ENCODE assay signal across 18 cellular contexts in genomic region chr1:241736387-241736786, GRCh38.
A peak's percentile ranks its signal among the peaks of the same experiment; 100 is the strongest.
DNase-seq lines count a peak whose midpoint lies in the region; ATAC-seq and TF ChIP-seq lines count a peak whose summit lies in the region.
"Had no signal": no experiment of that assay in that cellular context is flagged by ENCODE, and none has a peak within 500 bp of the region (broad histone marks: within the 10 kb centered on the region; RNA-seq: fewer than 3 reads in every experiment).

No MANE protein-coding gene starts in this region.

- H3K9me3 ChIP-seq in neural progenitor cell (ENCODE audit: low read depth) = no peaks in the 10 kb centered on the region
- H3K9me3 ChIP-seq: BLaER1 treated with 17β-estradiol and CSF1 and Interleukin-3, amounts not matched to agents 10 nM and 100 nM had no signal

- H3K36me3 ChIP-seq in neural progenitor cell = no peaks in the 10 kb centered on the region
- H3K36me3 ChIP-seq: BLaER1 treated with 17β-estradiol and CSF1 and Interleukin-3, amounts not matched to agents 10 nM and 100 nM had no signal

- H3K4me1 Mint-ChIP-seq in activated naive CD8-positive, alpha-beta T cell (ENCODE audit: low read depth) = peaks cover 14% of the 10 kb centered on the region
- H3K4me1 Mint-ChIP-seq in activated naive CD8-positive, alpha-beta T cell treated with anti-CD3 and anti-CD28 coated beads for 36 hours = peaks cover 9% of the 10 kb centered on the region
- no peaks in the 10 kb centered on the region for H3K4me1 Mint-ChIP-seq in activated naive CD8-positive, alpha-beta T cell treated with anti-CD3 and anti-CD28 coated beads, Interleukin-2, amount 10 ng/mL, durations not matched to agents 7 days and 5 days
- H3K4me1 Mint-ChIP-seq in neural progenitor cell = no peaks in the 10 kb centered on the region

- no peaks in the 10 kb centered on the region for H3K36me3 Mint-ChIP-seq in activated naive CD8-positive, alpha-beta T cell
- H3K36me3 Mint-ChIP-seq in activated naive CD8-positive, alpha-beta T cell treated with anti-CD3 and anti-CD28 coated beads for 36 hours = no peaks in the 10 kb centered on the region
- no peaks in the 10 kb centered on the region for H3K36me3 Mint-ChIP-seq in activated naive CD8-positive, alpha-beta T cell treated with anti-CD3 and anti-CD28 coated beads, Interleukin-2, amount 10 ng/mL, durations not matched to agents 7 days and 5 days
- no peaks in the 10 kb centered on the region for H3K36me3 Mint-ChIP-seq in neural progenitor cell
- H3K36me3 Mint-ChIP-seq: CD4-positive, alpha-beta memory T cell had no signal

- no peaks in the 10 kb centered on the region for H3K79me2 ChIP-seq in neural progenitor cell (ENCODE audit: low read depth)

- TF ChIP-seq CTCF in NB4 (IDR thresholded peaks at IDR 0.05; ENCODE audit: low read depth, low read length) (no peak), neural progenitor cell (IDR thresholded peaks at IDR 0.05) (peak; percentile 14)

- H3K4me3 ChIP-seq in NB4 (ENCODE audit: low read depth, low read length) (no peak overlapping the region), neural progenitor cell (no peak overlapping the region)
- H3K4me3 ChIP-seq: BLaER1 treated with 17β-estradiol and CSF1 and Interleukin-3, amounts not matched to agents 10 nM and 100 nM had no signal

- no peak overlapping the region for H2AFZ ChIP-seq in neural progenitor cell (replicated peaks)

- H3K9ac ChIP-seq in neural progenitor cell = no peak overlapping the region
- H3K9ac ChIP-seq: BLaER1 treated with 17β-estradiol and CSF1 and Interleukin-3, amounts not matched to agents 10 nM and 100 nM; KMS-11 had no signal

- H4K20me1 ChIP-seq in neural progenitor cell (ENCODE audit: low read depth) = no peaks in the 10 kb centered on the region
- H4K20me1 ChIP-seq: BLaER1 treated with 17β-estradiol and CSF1 and Interleukin-3, amounts not matched to agents 10 nM and 100 nM had no signal

- no peaks in the 10 kb centered on the region for H3K27me3 ChIP-seq in neural progenitor cell
- H3K27me3 ChIP-seq: BLaER1 treated with 17β-estradiol and CSF1 and Interleukin-3, amounts not matched to agents 10 nM and 100 nM had no signal

- no peak for TF ChIP-seq POLR2A in NB4 (IDR thresholded peaks at IDR 0.05; ENCODE audit: extremely low read depth, insufficient read length)

- no peaks in the 10 kb centered on the region for H3K4me1 ChIP-seq in neural progenitor cell
- H3K4me1 ChIP-seq: BLaER1 treated with 17β-estradiol and CSF1 and Interleukin-3, amounts not matched to agents 10 nM and 100 nM had no signal

- H3K27ac Mint-ChIP-seq in activated naive CD8-positive, alpha-beta T cell = peak overlapping the region; percentile 36
- H3K27ac Mint-ChIP-seq in activated naive CD8-positive, alpha-beta T cell treated with anti-CD3 and anti-CD28 coated beads for 36 hours = no peak overlapping the region
- H3K27ac Mint-ChIP-seq in activated naive CD8-positive, alpha-beta T cell treated with anti-CD3 and anti-CD28 coated beads, Interleukin-2, amount 10 ng/mL, durations not matched to agents 7 days and 5 days = peak overlapping the region; percentile 6
- H3K27ac Mint-ChIP-seq in neural progenitor cell = no peak overlapping the region
- H3K27ac Mint-ChIP-seq: CD4-positive, alpha-beta memory T cell had no signal

- no peaks in the 10 kb centered on the region for H3F3A ChIP-seq in neural progenitor cell (ENCODE audit: low read depth)

- no peak overlapping the region for H3K4me3 Mint-ChIP-seq in activated naive CD8-positive, alpha-beta T cell
- H3K4me3 Mint-ChIP-seq in activated naive CD8-positive, alpha-beta T cell treated with anti-CD3 and anti-CD28 coated beads for 36 hours = no peak overlapping the region
- H3K4me3 Mint-ChIP-seq in activated naive CD8-positive, alpha-beta T cell treated with anti-CD3 and anti-CD28 coated beads, Interleukin-2, amount 10 ng/mL, durations not matched to agents 7 days and 5 days = no peak overlapping the region
- no peak overlapping the region for H3K4me3 Mint-ChIP-seq in neural progenitor cell
- H3K4me3 Mint-ChIP-seq: CD4-positive, alpha-beta memory T cell had no signal

- ATAC-seq in activated naive CD8-positive, alpha-beta T cell treated with anti-CD3 and anti-CD28 coated beads, Interleukin-2, amount 10 ng/mL, durations not matched to agents 7 days and 5 days (ENCODE audit: low read depth) = no peak
- ATAC-seq in HG03571 (IDR thresholded peaks at IDR 0.05; ENCODE audit: unreplicated experiment) = no peak
- ATAC-seq: PC-3 had no signal

- no peak for DNase-seq in activated naive CD8-positive, alpha-beta T cell treated with anti-CD3 and anti-CD28 coated beads for 36 hours
- DNase-seq in NB4 (ENCODE audit: low read depth) = peak; percentile 3
- no peak for DNase-seq in activated naive CD8-positive, alpha-beta T cell treated with anti-CD3 and anti-CD28 coated beads, Interleukin-2, amount 10 ng/mL, durations not matched to agents 7 days and 5 days
- peak; percentile 15 for DNase-seq in neural progenitor cell (ENCODE audit: low spot score)
- DNase-seq in kidney glomerular epithelial cell (lab: John Stamatoyannopoulos, UW) = no peak
- DNase-seq in GM03348 (ENCODE audit: low spot score) = no peak
- DNase-seq: 8988T; CD4-positive, alpha-beta memory T cell; HCEC 1CT; NCI-H187; NCI-H446; NCI-H526; PC-3; Right ventricle myocardium superior had no signal

- no peak overlapping the region for H3K27ac ChIP-seq in neural progenitor cell
- H3K27ac ChIP-seq: BLaER1 treated with 17β-estradiol and CSF1 and Interleukin-3, amounts not matched to agents 10 nM and 100 nM; KMS-11 had no signal

- no peaks in the 10 kb centered on the region for H3K9me3 Mint-ChIP-seq in activated naive CD8-positive, alpha-beta T cell (ENCODE audit: low read depth)
- no peaks in the 10 kb centered on the region for H3K9me3 Mint-ChIP-seq in activated naive CD8-positive, alpha-beta T cell treated with anti-CD3 and anti-CD28 coated beads for 36 hours
- H3K9me3 Mint-ChIP-seq in activated naive CD8-positive, alpha-beta T cell treated with anti-CD3 and anti-CD28 coated beads, Interleukin-2, amount 10 ng/mL, durations not matched to agents 7 days and 5 days = no peaks in the 10 kb centered on the region
- no peaks in the 10 kb centered on the region for H3K9me3 Mint-ChIP-seq in neural progenitor cell

- POLR2A ChIA-PET in activated naive CD8-positive, alpha-beta T cell treated with anti-CD3 and anti-CD28 coated beads, Interleukin-2, amount 10 ng/mL, durations not matched to agents 7 days and 5 days (lab: Charles Lee) = no interaction called here

- H3K27me3 Mint-ChIP-seq in activated naive CD8-positive, alpha-beta T cell = peaks cover 2% of the 10 kb centered on the region
- no peaks in the 10 kb centered on the region for H3K27me3 Mint-ChIP-seq in activated naive CD8-positive, alpha-beta T cell treated with anti-CD3 and anti-CD28 coated beads for 36 hours
- no peaks in the 10 kb centered on the region for H3K27me3 Mint-ChIP-seq in activated naive CD8-positive, alpha-beta T cell treated with anti-CD3 and anti-CD28 coated beads, Interleukin-2, amount 10 ng/mL, durations not matched to agents 7 days and 5 days
- H3K27me3 Mint-ChIP-seq in neural progenitor cell (ENCODE audit: insufficient read depth, low read depth) = no peaks in the 10 kb centered on the region

- H3K4me2 ChIP-seq in neural progenitor cell = no peak overlapping the region
- H3K4me2 ChIP-seq: BLaER1 treated with 17β-estradiol and CSF1 and Interleukin-3, amounts not matched to agents 10 nM and 100 nM; KMS-11 had no signal

Comparison
In these comparisons a context has a peak if more than half of its experiments do, and no peak if none do; other contexts are left out.
1. H3K27ac Mint-ChIP-seq: peak in activated naive CD8-positive, alpha-beta T cell (single experiment) and activated naive CD8-positive, alpha-beta T cell treated with anti-CD3 and anti-CD28 coated beads, Interleukin-2, amount 10 ng/mL, durations not matched to agents 7 days and 5 days (single experiment); none in activated naive CD8-positive, alpha-beta T cell treated with anti-CD3 and anti-CD28 coated beads for 36 hours (single experiment) and neural progenitor cell (single experiment).
2. DNase-seq: peak in NB4 (single experiment) and neural progenitor cell (single experiment); none in activated naive CD8-positive, alpha-beta T cell treated with anti-CD3 and anti-CD28 coated beads for 36 hours (single experiment), activated naive CD8-positive, alpha-beta T cell treated with anti-CD3 and anti-CD28 coated beads, Interleukin-2, amount 10 ng/mL, durations not matched to agents 7 days and 5 days (single experiment), kidney glomerular epithelial cell (single experiment) and GM03348 (single experiment).